ENCODE assay signal across 1 cellular context in genomic region chr7:116736927-116737715, GRCh38.
TF ChIP-seq lines count a peak whose summit lies in the region.

No MANE protein-coding gene starts in this region.

TF ChIP-seq in HepG2, 621 proteins besides CTCF, POLR2A, EP300 and RAD21 (continued from another document):
- no peak for TF ChIP-seq BCLAF1 (IDR thresholded peaks at IDR 0.05)
- TF ChIP-seq ZNF207 (IDR thresholded peaks at IDR 0.05; ENCODE audit: borderline replicate concordance): no peak
- TF ChIP-seq ZNF710 (CRISPR knock-in tag; IDR thresholded peaks at IDR 0.05; ENCODE audit: borderline replicate concordance): no peak
- TF ChIP-seq GPBP1L1 (CRISPR knock-in tag; IDR thresholded peaks at IDR 0.05): no peak
- TF ChIP-seq DRAP1 (CRISPR knock-in tag; IDR thresholded peaks at IDR 0.05): no peak
- no peak for TF ChIP-seq ATF1 (CRISPR knock-in tag; IDR thresholded peaks at IDR 0.05)
- TF ChIP-seq FOSL2 (CRISPR knock-in tag; IDR thresholded peaks at IDR 0.05): no peak
- TF ChIP-seq ZNF557 (CRISPR knock-in tag; IDR thresholded peaks at IDR 0.05): no peak
- no peak for TF ChIP-seq MLXIP (CRISPR knock-in tag; IDR thresholded peaks at IDR 0.05; ENCODE audit: borderline replicate concordance)
- TF ChIP-seq HOXA3 (CRISPR knock-in tag; IDR thresholded peaks at IDR 0.05): no peak
- peak; percentile 10; the same call in 1 of the 2 replicates for TF ChIP-seq SOX5 (CRISPR knock-in tag; IDR thresholded peaks at IDR 0.05; ENCODE audit: borderline replicate concordance)
- TF ChIP-seq ZBTB3 (CRISPR knock-in tag; IDR thresholded peaks at IDR 0.05; ENCODE audit: borderline replicate concordance, low read depth): no peak
- TF ChIP-seq NR2F1 (CRISPR knock-in tag; IDR thresholded peaks at IDR 0.05): 0 out of 4 replicates have a peak, but pooled peaks of 1 of the 2 experiments have one; percentile 16
- TF ChIP-seq CEBPB (IDR thresholded peaks at IDR 0.05; ENCODE audit: borderline replicate concordance, low read depth, low read length): peak; percentile 45; the same call in 1 of the 2 replicates
TF ChIP-seq in HepG2: peak in this region for 28.
